18 cellular contexts compared by ENCODE assay signal in the genomic region with DNA sequence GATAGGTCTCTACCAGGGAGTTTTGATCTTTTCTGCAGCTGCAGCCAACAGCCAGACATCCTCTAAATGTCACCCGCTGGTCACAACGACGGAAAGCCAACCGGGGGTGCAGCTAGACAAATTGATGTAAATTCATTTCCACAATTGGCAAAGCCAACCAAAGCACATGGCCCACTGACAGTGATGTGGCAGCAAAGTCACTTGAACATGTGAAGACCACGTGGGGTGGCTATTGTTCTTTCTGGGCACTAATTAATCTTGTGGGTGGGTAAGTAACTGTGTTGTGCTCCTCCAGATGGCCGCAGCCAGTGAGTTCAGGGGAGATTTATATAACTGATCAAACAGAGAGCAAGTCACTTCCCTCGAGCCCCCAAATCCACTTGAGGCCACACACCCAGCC.
"Had no signal": no experiment of that assay in that cellular context is flagged by ENCODE, and none has a peak within 500 bp of the region (broad histone marks: within the 10 kb centered on the region; RNA-seq: fewer than 3 reads in every experiment).

No MANE protein-coding gene starts in this region.

- H3K4me3 ChIP-seq: MG63 had no signal

- H3K27me3 ChIP-seq: MG63 had no signal

- DNase-seq: Karpas-422, KG1, MG63, NCI-H1092 treated with DMSO at 0.1 percent for 48 hours, NCI-H1436, NCI-H187, NCI-H2029, NCI-H2081 treated with DMSO at 0.1 percent for 48 hours, NCI-H2171, NCI-H226, NCI-H446, NCI-H510A, NCI-H526, Right ventricle myocardium superior, RPMI8226, SIG-M5 had no signal

- ATAC-seq: SK-N-SH treated with all-trans-retinoic acid at 6 μM for 48 hours had no signal

- H3K36me3 ChIP-seq: MG63 had no signal

- H3K9me3 ChIP-seq: MG63 had no signal

- H3K27ac ChIP-seq: HL-60 had no signal
